In the genomic region with DNA sequence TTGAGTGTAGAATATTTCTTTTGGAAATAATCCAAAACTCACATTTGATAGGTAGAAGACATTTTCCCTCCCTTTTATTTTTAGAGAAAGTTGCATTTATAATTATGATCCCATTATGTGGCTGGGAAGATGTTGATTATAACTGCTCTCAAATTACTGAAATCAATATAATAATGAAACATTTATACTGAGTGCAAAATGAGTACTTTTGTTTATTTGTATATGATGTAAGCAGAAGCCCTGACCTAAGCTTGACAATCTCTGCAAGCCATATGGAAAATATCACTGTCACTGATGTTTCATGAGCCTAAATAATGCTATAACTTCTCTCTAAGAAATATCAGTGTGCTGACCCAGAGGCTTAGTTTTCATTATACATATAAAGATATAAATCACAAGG, we compare ENCODE assay signal across 24 cellular contexts.
"Had no signal": no experiment of that assay in that cellular context is flagged by ENCODE, and none has a peak within 500 bp of the region (broad histone marks: within the 10 kb centered on the region; RNA-seq: fewer than 3 reads in every experiment).

No MANE protein-coding gene starts in this region.

- H3K4me1 Mint-ChIP-seq: activated CD4-positive, alpha-beta memory T cell treated with anti-CD3 and anti-CD28 coated beads, Interleukin-2, amount 10 ng/mL, durations not matched to agents 7 days and 5 days; activated CD8-positive, alpha-beta memory T cell treated with anti-CD3 and anti-CD28 coated beads, Interleukin-2, amount 10 ng/mL, durations not matched to agents 7 days and 5 days; activated naive CD8-positive, alpha-beta T cell treated with anti-CD3 and anti-CD28 coated beads, Interleukin-2, amount 10 ng/mL, durations not matched to agents 7 days and 5 days; activated T-helper 17 cell treated with anti-CD3 and anti-CD28 coated beads, Interleukin-2, amount 50 U/mL, for 72 hours; immature natural killer cell; naive B cell had no signal

- H3K27me3 Mint-ChIP-seq: activated CD4-positive, alpha-beta memory T cell treated with anti-CD3 and anti-CD28 coated beads, Interleukin-2, amount 10 ng/mL, durations not matched to agents 7 days and 5 days; activated CD8-positive, alpha-beta memory T cell treated with anti-CD3 and anti-CD28 coated beads, Interleukin-2, amount 10 ng/mL, durations not matched to agents 7 days and 5 days; activated naive CD8-positive, alpha-beta T cell treated with anti-CD3 and anti-CD28 coated beads, Interleukin-2, amount 10 ng/mL, durations not matched to agents 7 days and 5 days; activated T-helper 17 cell treated with anti-CD3 and anti-CD28 coated beads, Interleukin-2, amount 50 U/mL, for 72 hours; dendritic cell treated with granulocyte-macrophage colony-stimulating factor and Interleukin-4, amounts not matched to agents 40 ng/mL and 50 ng/mL, for 4 days; naive B cell; stimulated activated naive CD8-positive, alpha-beta T cell treated with anti-CD3 and anti-CD28 coated beads, Interleukin-15, Interleukin-2, amounts not matched to agents 100 ng/mL and 50 ng/mL, for 24 hours had no signal

- H3K27me3 ChIP-seq: breast epithelium, ovary, tibial nerve had no signal

- H3K36me3 ChIP-seq: breast epithelium, ovary, tibial nerve had no signal

- H3K27ac ChIP-seq: breast epithelium, ovary, psoas muscle, tibial nerve had no signal

- H3K9me3 ChIP-seq: ovary, psoas muscle had no signal

- H3K4me3 ChIP-seq: breast epithelium, mucosa of descending colon, ovary, psoas muscle, tibial nerve had no signal

- H3K36me3 Mint-ChIP-seq: activated CD8-positive, alpha-beta memory T cell treated with anti-CD3 and anti-CD28 coated beads, Interleukin-2, amount 10 ng/mL, durations not matched to agents 7 days and 5 days; activated naive CD8-positive, alpha-beta T cell treated with anti-CD3 and anti-CD28 coated beads, Interleukin-2, amount 10 ng/mL, durations not matched to agents 7 days and 5 days had no signal

- H3K27ac Mint-ChIP-seq: activated CD4-positive, alpha-beta memory T cell treated with anti-CD3 and anti-CD28 coated beads, Interleukin-2, amount 10 ng/mL, durations not matched to agents 7 days and 5 days; activated CD8-positive, alpha-beta memory T cell treated with anti-CD3 and anti-CD28 coated beads, Interleukin-2, amount 10 ng/mL, durations not matched to agents 7 days and 5 days; activated naive CD8-positive, alpha-beta T cell treated with anti-CD3 and anti-CD28 coated beads, Interleukin-2, amount 10 ng/mL, durations not matched to agents 7 days and 5 days; activated T-helper 17 cell treated with anti-CD3 and anti-CD28 coated beads, Interleukin-2, amount 50 U/mL, for 72 hours; dendritic cell treated with granulocyte-macrophage colony-stimulating factor and Interleukin-4, amounts not matched to agents 40 ng/mL and 50 ng/mL, for 4 days; immature natural killer cell; naive B cell; stimulated activated naive CD8-positive, alpha-beta T cell treated with anti-CD3 and anti-CD28 coated beads, Interleukin-15, Interleukin-2, amounts not matched to agents 100 ng/mL and 50 ng/mL, for 24 hours had no signal

- H3K4me3 Mint-ChIP-seq: activated CD4-positive, alpha-beta memory T cell treated with anti-CD3 and anti-CD28 coated beads, Interleukin-2, amount 10 ng/mL, durations not matched to agents 7 days and 5 days; activated CD8-positive, alpha-beta memory T cell treated with anti-CD3 and anti-CD28 coated beads, Interleukin-2, amount 10 ng/mL, durations not matched to agents 7 days and 5 days; activated naive CD8-positive, alpha-beta T cell treated with anti-CD3 and anti-CD28 coated beads, Interleukin-2, amount 10 ng/mL, durations not matched to agents 7 days and 5 days; activated T-helper 17 cell treated with anti-CD3 and anti-CD28 coated beads, Interleukin-2, amount 50 U/mL, for 72 hours; dendritic cell treated with granulocyte-macrophage colony-stimulating factor and Interleukin-4, amounts not matched to agents 40 ng/mL and 50 ng/mL, for 4 days; immature natural killer cell; naive B cell; stimulated activated naive CD8-positive, alpha-beta T cell treated with anti-CD3 and anti-CD28 coated beads, Interleukin-15, Interleukin-2, amounts not matched to agents 100 ng/mL and 50 ng/mL, for 24 hours had no signal

- DNase-seq: activated CD4-positive, alpha-beta memory T cell treated with anti-CD3 and anti-CD28 coated beads, Interleukin-2, amount 10 ng/mL, durations not matched to agents 7 days and 5 days; activated CD4-positive, alpha-beta T cell treated with anti-CD3 and anti-CD28 coated beads for 48 hours; activated CD4-positive, CD25-positive, alpha-beta regulatory T cell; activated CD8-positive, alpha-beta memory T cell treated with anti-CD3 and anti-CD28 coated beads, Interleukin-2, amount 10 ng/mL, durations not matched to agents 7 days and 5 days; activated naive CD4-positive, alpha-beta T cell treated with Interleukin-2 at 50 U/mL for 16 hours; activated naive CD8-positive, alpha-beta T cell treated with anti-CD3 and anti-CD28 coated beads, Interleukin-2, amount 10 ng/mL, durations not matched to agents 7 days and 5 days; activated T-cell treated with anti-CD3 and anti-CD28 coated beads, Interleukin-2, amount 50 U/mL, for 1 hour; aorta; effector CD8-positive, alpha-beta T cell; immature natural killer cell; kidney glomerular epithelial cell; left ventricle myocardium superior; mucosa of descending colon; naive B cell; ovary; psoas muscle; right cardiac atrium; T-helper 1 cell; T-helper 9 cell had no signal

- H3K4me1 ChIP-seq: breast epithelium, psoas muscle, tibial nerve had no signal
